ENCODE assay signal across 15 cellular contexts in genomic region chr4:148795156-148795864, GRCh38.
DNase-seq lines count a peak whose midpoint lies in the region; ATAC-seq and TF ChIP-seq lines count a peak whose summit lies in the region.
"Had no signal": no experiment of that assay in that cellular context is flagged by ENCODE, and none has a peak within 500 bp of the region (broad histone marks: within the 10 kb centered on the region; RNA-seq: fewer than 3 reads in every experiment).

No MANE protein-coding gene starts in this region.

- peak overlapping the region; percentile 21 for H3K27ac ChIP-seq in lower lobe of right lung
- H3K27ac ChIP-seq: coronary artery had no signal

- H3K9me3 ChIP-seq in lower lobe of right lung = no peaks in the 10 kb centered on the region

- H3K4me3 ChIP-seq in epithelial cell of esophagus (ENCODE audit: low read length) (no peak overlapping the region), lower lobe of right lung (no peak overlapping the region)
- H3K4me3 ChIP-seq: coronary artery, K562 had no signal

- TF ChIP-seq CTCF in epithelial cell of esophagus (IDR thresholded peaks at IDR 0.05; ENCODE audit: insufficient read depth, low read depth, low read length, missing control alignments) (no peak), lower lobe of right lung (IDR thresholded peaks at IDR 0.05) (no peak)

- intact Hi-C loops in lower lobe of right lung (cut with DNase I) = no loop called here

- no peaks in the 10 kb centered on the region for H3K4me1 ChIP-seq in lower lobe of right lung

- DNase-seq in AG08396 (ENCODE audit: low spot score) = peak; percentile 32
- DNase-seq in M059J (ENCODE audit: low read depth) = peak; percentile 55
- peak; percentile 39 for DNase-seq in epithelial cell of esophagus (ENCODE audit: low read depth)
- peak; percentile 63 for DNase-seq in lower lobe of right lung
- DNase-seq in amniotic stem cell (lab: John Stamatoyannopoulos, UW) = no peak
- DNase-seq in NCI-H345 (lab: John Stamatoyannopoulos, UW) = no peak
- DNase-seq in NCI-H1930 (lab: John Stamatoyannopoulos, UW) = no peak
- DNase-seq: activated CD4-positive, alpha-beta T cell treated with anti-CD3 and anti-CD28 coated beads, Interleukin-2, amount 50 U/mL, for 1 hour; activated gamma-delta T cell; NCI-H187; stimulated activated CD4-positive, alpha-beta T cell treated with anti-CD3 and anti-CD28 coated beads, Interleukin-15, amount 100 ng/mL, for 24 hours had no signal

- H3K36me3 ChIP-seq in lower lobe of right lung = no peaks in the 10 kb centered on the region

- no peaks in the 10 kb centered on the region for H3K27me3 ChIP-seq in lower lobe of right lung (ENCODE audit: low read depth)

- ATAC-seq in lower lobe of right lung (peak; percentile 96 to 97), GM18868 (IDR thresholded peaks at IDR 0.05; ENCODE audit: unreplicated experiment) (no peak)
- ATAC-seq: K562, left lobe of liver had no signal

Comparison
In these comparisons a context has a peak if more than half of its experiments do, and no peak if none do; other contexts are left out.
1. DNase-seq: peak in AG08396 (single experiment), M059J (single experiment), epithelial cell of esophagus (single experiment) and lower lobe of right lung (single experiment); none in amniotic stem cell (single experiment), NCI-H345 (single experiment) and NCI-H1930 (0 of 2).